ENCODE assay signal across 12 cellular contexts in the genomic region with DNA sequence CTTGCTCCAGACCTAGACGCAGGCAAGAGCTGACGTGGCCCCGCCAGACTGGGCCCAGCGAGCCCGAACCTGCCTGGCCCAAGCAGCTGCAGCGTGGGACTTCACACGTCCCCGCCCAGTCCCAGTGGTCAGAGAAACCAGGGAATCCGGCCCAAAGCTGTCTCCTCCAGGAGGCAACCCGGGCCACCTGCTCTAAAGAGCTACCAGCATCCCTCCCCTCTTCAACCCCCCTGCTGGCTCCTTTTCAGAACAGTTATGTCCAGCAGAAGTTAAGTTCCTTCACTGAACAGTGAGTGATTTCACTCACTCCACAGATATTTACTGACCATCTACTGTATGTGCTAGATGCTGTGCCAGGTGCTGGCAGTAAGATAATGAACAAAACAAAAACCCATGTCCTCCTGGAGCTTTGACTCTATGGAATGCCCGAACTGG. TPM values are rescaled to one million over a fixed set of nuclear protein-coding genes. Genes with fewer than 3 reads are reported as not detected.
DNase-seq lines count a peak whose midpoint lies in the region; ATAC-seq, FAIRE-seq and TF ChIP-seq lines count a peak whose summit lies in the region.
"Had no signal": no experiment of that assay in that cellular context is flagged by ENCODE, and none has a peak within 500 bp of the region (broad histone marks: within the 10 kb centered on the region; RNA-seq: fewer than 3 reads in every experiment).

No MANE protein-coding gene starts in this region.

- DNase-seq in A549 (ENCODE audit: low read depth in 1 of 2, low spot score in 1 of 2) = peak in 1 of 2 experiments; percentile 45
- DNase-seq in Panc1 (ENCODE audit: low read depth, low spot score) = no peak
- peak; percentile 60 for DNase-seq in epithelial cell of prostate (ENCODE audit: low read depth, low spot score)
- no peak for DNase-seq in LoVo (ENCODE audit: low spot score)
- no peak for DNase-seq in activated naive CD4-positive, alpha-beta T cell treated with anti-CD3 and anti-CD28 coated beads, Interleukin-2, amount 50 U/mL, for 72 hours (ENCODE audit: low spot score in 2 of 2)
- DNase-seq: NCI-H2107 had no signal

- peaks cover 3% of the 10 kb centered on the region; the same call in 1 of the 2 replicates for H3K36me3 ChIP-seq in Panc1 (ENCODE audit: control insufficient read depth, insufficient read depth, low read length)
- H3K36me3 ChIP-seq in neural cell (ENCODE audit: insufficient read depth, low read length) = no peaks in the 10 kb centered on the region
- H3K36me3 ChIP-seq: BLaER1 had no signal

- CTCF ChIA-PET in A549 (lab: Yijun Ruan, JAX) = interaction anchor here (0.9 to 19.7 kb wide), 11 partner anchors 9 to 67 kb away, joined by 3 to 309 read pairs (median 8); a partner anchor contains a TSS
- CTCF ChIA-PET in Panc1 (lab: Charles Lee) = interaction anchor here (1.1 to 1.7 kb wide), 2 partner anchors 34 to 47 kb away, joined by 3 to 5 read pairs; a partner anchor contains a TSS

- ATAC-seq in A549 (peak in 1 of 2 experiments; percentile 4; a peak in 3 of 6 replicates), Panc1 (no peak), GM18519 (IDR thresholded peaks at IDR 0.05; ENCODE audit: low FRiP score, unreplicated experiment) (no peak), SK-N-SH treated with all-trans-retinoic acid at 6 μM for 48 hours (no peak)
- no peak for ATAC-seq in activated naive CD4-positive, alpha-beta T cell treated with anti-CD3 and anti-CD28 coated beads, Interleukin-2, amount 50 U/mL, for 72 hours
- ATAC-seq: HCT116 had no signal

- H3F3A ChIP-seq in neural cell (ENCODE audit: insufficient read depth, low read length, poor library complexity, severe bottlenecking) = peaks cover 2% of the 10 kb centered on the region

- 68% methylated on average over 11 of the region's 11 CpGs for WGBS in A549 (ENCODE audit: missing lambda C conversion rate)

- H3K27ac ChIP-seq in A549 = peak overlapping the region; percentile 80 to 90
- H3K27ac ChIP-seq in Panc1 (ENCODE audit: low read length) = peak overlapping the region; percentile 65
- peak overlapping the region; percentile 99 for H3K27ac ChIP-seq in epithelial cell of prostate
- H3K27ac ChIP-seq in neural cell (ENCODE audit: low read length) = no peak overlapping the region
- H3K27ac ChIP-seq: BLaER1 had no signal

- H3K4me1 ChIP-seq in A549 (peaks cover 55% of the 10 kb centered on the region), Panc1 (ENCODE audit: control insufficient read depth, insufficient read depth, low read length) (peaks cover 54% of the 10 kb centered on the region)

- in situ Hi-C loops in Panc1 (cut with HindIII; ENCODE audit: low pct_unique_long_range_greater_than_20kb, low sequenced_read_pairs) = no loop called here

- TF ChIP-seq EP300 in A549 (IDR thresholded peaks at IDR 0.05) = no peak
- TF ChIP-seq EP300 in neural cell (conservative IDR thresholded peaks at IDR 0.05; ENCODE audit: poor library complexity, severe bottlenecking) = no peak

- no peaks in the 10 kb centered on the region for H3K79me2 ChIP-seq in neural cell (replicated peaks; ENCODE audit: insufficient read depth, low read length)

- intact Hi-C loops in Panc1 (cut with micrococcal nuclease; ENCODE audit: unreplicated experiment) = loop anchor here (5.0 kb wide), 1 partner anchor 33 kb away; no protein-coding TSS in a partner anchor

- TF ChIP-seq CTCF in A549 (IDR thresholded peaks at IDR 0.05) (no peak), Panc1 (IDR thresholded peaks at IDR 0.05) (no peak), neural cell (IDR thresholded peaks at IDR 0.05; ENCODE audit: poor library complexity, severe bottlenecking) (no peak)

- no TSS peak for BruUV-seq in Panc1 (replicated peaks; lab: Mats Ljungman, UMichigan)

- no peaks in the 10 kb centered on the region for H3K27me3 ChIP-seq in Panc1 (ENCODE audit: control insufficient read depth, insufficient read depth, low read length)
- H3K27me3 ChIP-seq in neural cell (ENCODE audit: insufficient read depth, low read depth, low read length) = peaks cover 48% of the 10 kb centered on the region

- H3K36me3 Mint-ChIP-seq in activated naive CD4-positive, alpha-beta T cell treated with anti-CD3 and anti-CD28 coated beads, Interleukin-2, amount 50 U/mL, for 72 hours = no peaks in the 10 kb centered on the region

- H3K4me3 ChIP-seq in A549 (no peak overlapping the region), Panc1 (ENCODE audit: low read depth in 2 of 2, low read length in 2 of 2) (peak overlapping the region in 1 of 2 experiments; percentile 64; a peak in 1 of 4 replicates), neural cell (ENCODE audit: low read length) (peak overlapping the region; percentile 64)
- H3K4me3 ChIP-seq: BLaER1 had no signal

- H3K9me3 ChIP-seq in A549 (no peaks in the 10 kb centered on the region), Panc1 (ENCODE audit: control insufficient read depth, insufficient read depth, low read depth, low read length) (no peaks in the 10 kb centered on the region), neural cell (ENCODE audit: low read length) (no peaks in the 10 kb centered on the region)
- H3K9me3 ChIP-seq: BLaER1 had no signal

- TF ChIP-seq RAD21 in A549 (conservative IDR thresholded peaks at IDR 0.05 in 1 of 2, IDR thresholded peaks at IDR 0.05 in 1 of 2) (no peak), neural cell (conservative IDR thresholded peaks at IDR 0.05) (no peak)

- no peak overlapping the region for H3K9ac ChIP-seq in neural cell (ENCODE audit: low read length)
- H3K9ac ChIP-seq: BLaER1 had no signal

- POLR2A ChIA-PET in A549 (lab: Yijun Ruan, JAX) = interaction anchor here (2.0 kb wide), 1 partner anchor 9 kb away, joined by 8 read pairs; no protein-coding TSS in a partner anchor
- POLR2A ChIA-PET in Panc1 (lab: Charles Lee) = no interaction called here

- no peak for FAIRE-seq in A549 (lab: Jason Lieb, UNC)

- no peak overlapping the region for H2AFZ ChIP-seq in neural cell (ENCODE audit: low read depth, low read length)

- peak overlapping the region; percentile 89 for H3K4me2 ChIP-seq in A549
- H3K4me2 ChIP-seq in neural cell (ENCODE audit: low read length) = no peak overlapping the region

- H3K9me3 Mint-ChIP-seq in activated naive CD4-positive, alpha-beta T cell treated with anti-CD3 and anti-CD28 coated beads, Interleukin-2, amount 50 U/mL, for 72 hours = no peaks in the 10 kb centered on the region

- H4K20me1 ChIP-seq in neural cell (ENCODE audit: insufficient read depth) = no peaks in the 10 kb centered on the region
- H4K20me1 ChIP-seq: BLaER1 had no signal

- H3K9me2 ChIP-seq in neural cell (ENCODE audit: insufficient read depth, low read length) = no peaks in the 10 kb centered on the region

- TF ChIP-seq POLR2A in A549 (IDR thresholded peaks at IDR 0.05; ENCODE audit: low read length) = no peak

- no peak overlapping the region for H3K27ac Mint-ChIP-seq in activated naive CD4-positive, alpha-beta T cell treated with anti-CD3 and anti-CD28 coated beads, Interleukin-2, amount 50 U/mL, for 72 hours

RNA-seq across cellular contexts. Expression of a gene that starts 2.1 kb away (rescaled TPM):
- polyA plus RNA-seq in A549 (2011; rRNA removed) (38.9 and 64.6 TPM in 2 replicates), A549 (2017; fragmentation: RNase III; extraction: RNeasy Plus Mini Kit Qiagen cat#74134 plus additional on column Dnase treatment) (19.1 to 25.4 TPM (median 25.1 TPM) in 3 replicates), neural cell (0.50 TPM in 1 of 2 replicates, not detected in the other)
- polyA plus RNA-seq in A549 (2012; cell fraction: cytosol; rRNA removed) = 50.0 and 68.1 TPM in 2 replicates
- polyA plus RNA-seq in A549 (2012; cell fraction: nucleus; rRNA removed) = 60.2 and 62.0 TPM in 2 replicates
- polyA minus RNA-seq in A549 (2011; rRNA and poly(A)+ RNA removed) = 56.6 and 85.8 TPM in 2 replicates
- total RNA-seq in Panc1 (2021; ENCODE audit: unreplicated experiment) = 23.8 TPM
- 37.9 TPM for polyA plus RNA-seq in Panc1 (2012; ENCODE audit: insufficient read length)
- 1.2 TPM in 1 of 2 replicates, not detected in the other for polyA minus RNA-seq in neural cell
- total RNA-seq in activated naive CD4-positive, alpha-beta T cell treated with anti-CD3 and anti-CD28 coated beads, Interleukin-2, amount 50 U/mL, for 72 hours = 1 to 10 TPM in 1 of 2 donors, under 1 TPM in 1; 0.68 to 1.6 TPM
- total RNA-seq: T-helper 2 cell treated with Interferon-gamma antibody and Interleukin-4, amounts not matched to agents 100 ng/mL and 5 ng/mL, for 36 hours had no signal

RNA-seq across cellular contexts. Expression of a gene that starts 10.1 kb away (rescaled TPM):
- polyA plus RNA-seq in A549 (2011; rRNA removed) (39.3 and 39.4 TPM in 2 replicates), A549 (2017; fragmentation: RNase III; extraction: RNeasy Plus Mini Kit Qiagen cat#74134 plus additional on column Dnase treatment) (28.2 to 30.7 TPM (median 28.9 TPM) in 3 replicates), neural cell (12.6 and 15.9 TPM in 2 replicates)
- 21.3 and 27.6 TPM in 2 replicates for polyA plus RNA-seq in A549 (2012; cell fraction: cytosol; rRNA removed)
- 11.9 and 13.7 TPM in 2 replicates for polyA plus RNA-seq in A549 (2012; cell fraction: nucleus; rRNA removed)
- polyA minus RNA-seq in A549 (2011; rRNA and poly(A)+ RNA removed) = 31.7 and 33.7 TPM in 2 replicates
- 67.4 TPM for total RNA-seq in Panc1 (2021; ENCODE audit: unreplicated experiment)
- polyA plus RNA-seq in Panc1 (2012; ENCODE audit: insufficient read length) = 79.4 TPM
- polyA minus RNA-seq in neural cell = 6.5 and 8.0 TPM in 2 replicates
- 10 to 100 TPM; 47.4 to 49.4 TPM for total RNA-seq in activated naive CD4-positive, alpha-beta T cell treated with anti-CD3 and anti-CD28 coated beads, Interleukin-2, amount 50 U/mL, for 72 hours

RNA-seq across cellular contexts. Expression of a gene that starts 14.8 kb away (rescaled TPM):
- polyA plus RNA-seq in A549 (2011; rRNA removed) = 22.8 and 33.7 TPM in 2 replicates
- 252 TPM in 2 replicates for polyA plus RNA-seq in A549 (2012; cell fraction: cytosol; rRNA removed)
- 247 and 265 TPM in 2 replicates for polyA plus RNA-seq in A549 (2012; cell fraction: nucleus; rRNA removed)
- 67.5 to 83.0 TPM (median 80.3 TPM) in 3 replicates for polyA plus RNA-seq in A549 (2017; fragmentation: RNase III; extraction: RNeasy Plus Mini Kit Qiagen cat#74134 plus additional on column Dnase treatment)
- 7.8 and 9.2 TPM in 2 replicates for polyA minus RNA-seq in A549 (2011; rRNA and poly(A)+ RNA removed)
- total RNA-seq in Panc1 (2021; ENCODE audit: unreplicated experiment) = 66.0 TPM
- 89.1 TPM for polyA plus RNA-seq in Panc1 (2012; ENCODE audit: insufficient read length)
- 150 TPM in 2 replicates for polyA plus RNA-seq in neural cell
- polyA minus RNA-seq in neural cell = 13.9 and 17.8 TPM in 2 replicates
- 10 to 100 TPM; 26.4 to 40.8 TPM for total RNA-seq in activated naive CD4-positive, alpha-beta T cell treated with anti-CD3 and anti-CD28 coated beads, Interleukin-2, amount 50 U/mL, for 72 hours

RNA-seq across cellular contexts. Expression of a gene that starts 46.9 kb away (rescaled TPM):
- polyA plus RNA-seq in A549 (2011; rRNA removed) (1.9 and 2.6 TPM in 2 replicates), A549 (2017; fragmentation: RNase III; extraction: RNeasy Plus Mini Kit Qiagen cat#74134 plus additional on column Dnase treatment) (2.0 to 3.2 TPM (median 2.7 TPM) in 3 replicates), neural cell (12.2 and 16.9 TPM in 2 replicates)
- 2.6 and 3.0 TPM in 2 replicates for polyA plus RNA-seq in A549 (2012; cell fraction: cytosol; rRNA removed)
- polyA plus RNA-seq in A549 (2012; cell fraction: nucleus; rRNA removed) = 2.7 and 3.3 TPM in 2 replicates
- polyA minus RNA-seq in A549 (2011; rRNA and poly(A)+ RNA removed) = 2.6 and 4.0 TPM in 2 replicates
- total RNA-seq in Panc1 (2021; ENCODE audit: unreplicated experiment) = 2.3 TPM
- 6.0 TPM for polyA plus RNA-seq in Panc1 (2012; ENCODE audit: insufficient read length)
- 16.6 and 19.8 TPM in 2 replicates for polyA minus RNA-seq in neural cell
- 10 to 100 TPM in 1 of 2 donors, 1 to 10 TPM in 1; 1.7 to 12.6 TPM for total RNA-seq in activated naive CD4-positive, alpha-beta T cell treated with anti-CD3 and anti-CD28 coated beads, Interleukin-2, amount 50 U/mL, for 72 hours

RNA-seq across cellular contexts. Expression of a gene that starts 47.6 kb away (rescaled TPM):
- 154 and 227 TPM in 2 replicates for polyA plus RNA-seq in A549 (2011; rRNA removed)
- polyA plus RNA-seq in A549 (2012; cell fraction: cytosol; rRNA removed) = 242 and 259 TPM in 2 replicates
- polyA plus RNA-seq in A549 (2012; cell fraction: nucleus; rRNA removed) = 210 and 274 TPM in 2 replicates
- polyA plus RNA-seq in A549 (2017; fragmentation: RNase III; extraction: RNeasy Plus Mini Kit Qiagen cat#74134 plus additional on column Dnase treatment) = 216 to 218 TPM (median 217 TPM) in 3 replicates
- 307 and 312 TPM in 2 replicates for polyA minus RNA-seq in A549 (2011; rRNA and poly(A)+ RNA removed)
- total RNA-seq in Panc1 (2021; ENCODE audit: unreplicated experiment) = 155 TPM
- 207 TPM for polyA plus RNA-seq in Panc1 (2012; ENCODE audit: insufficient read length)
- 175 and 187 TPM in 2 replicates for polyA plus RNA-seq in neural cell
- 43.6 and 54.6 TPM in 2 replicates for polyA minus RNA-seq in neural cell
- total RNA-seq in activated naive CD4-positive, alpha-beta T cell treated with anti-CD3 and anti-CD28 coated beads, Interleukin-2, amount 50 U/mL, for 72 hours = 100 to 1,000 TPM; 106 to 162 TPM
